In genomic region chr19:39481676-39482075, GRCh38 we compare ENCODE assay signal across 1 cellular context.
TF ChIP-seq lines count a peak whose summit lies in the region.

No MANE protein-coding gene starts in this region.

TF ChIP-seq in H1, 55 proteins besides CTCF, POLR2A, EP300 and RAD21:
- TF ChIP-seq JUND (IDR thresholded peaks at IDR 0.05; ENCODE audit: low read length) = no peak
- no peak for TF ChIP-seq SP2 (IDR thresholded peaks at IDR 0.05; ENCODE audit: low read length)
- TF ChIP-seq BRCA1 (IDR thresholded peaks at IDR 0.05; ENCODE audit: low read depth, low read length) = no peak
- no peak for TF ChIP-seq TAF1 (IDR thresholded peaks at IDR 0.05; ENCODE audit: low read depth, low read length)
- TF ChIP-seq SAP30 (IDR thresholded peaks at IDR 0.05; ENCODE audit: insufficient read depth, insufficient replicate concordance, low read length) = no peak
- TF ChIP-seq USF2 (IDR thresholded peaks at IDR 0.05; ENCODE audit: low read length) = no peak
- no peak for TF ChIP-seq TEAD4 (IDR thresholded peaks at IDR 0.05; ENCODE audit: low read depth, low read length)
- TF ChIP-seq SUZ12 (IDR thresholded peaks at IDR 0.05; ENCODE audit: low read length) = no peak
- no peak for TF ChIP-seq HDAC2 (IDR thresholded peaks at IDR 0.05; ENCODE audit: borderline replicate concordance in 1 of 2, low read depth in 2 of 2, low read length in 2 of 2)
- no peak for TF ChIP-seq CBX8 (IDR thresholded peaks at IDR 0.05; ENCODE audit: borderline replicate concordance, low read depth, low read length)
- no peak for TF ChIP-seq CBX5 (IDR thresholded peaks at IDR 0.05; ENCODE audit: low read depth, low read length)
